17 cellular contexts compared by ENCODE assay signal in genomic region chr9:68418259-68418845, GRCh38.
DNase-seq lines count a peak whose midpoint lies in the region; ATAC-seq and TF ChIP-seq lines count a peak whose summit lies in the region.
"Had no signal": no experiment of that assay in that cellular context is flagged by ENCODE, and none has a peak within 500 bp of the region (broad histone marks: within the 10 kb centered on the region; RNA-seq: fewer than 3 reads in every experiment).

No MANE protein-coding gene starts in this region.

- H3K27me3 ChIP-seq in endodermal cell (ENCODE audit: control insufficient read depth, insufficient read depth, low read length, poor library complexity, severe bottlenecking) (peaks cover 2% of the 10 kb centered on the region), heart right ventricle (no peaks in the 10 kb centered on the region), muscle layer of duodenum (ENCODE audit: low read depth, low read length) (no peaks in the 10 kb centered on the region), stomach smooth muscle (ENCODE audit: control insufficient read depth in 1 of 2, insufficient read depth in 2 of 2, low read length in 2 of 2) (no peaks in the 10 kb centered on the region)

- intact Hi-C loops in heart right ventricle (cut with DNase I): loop anchor here in 1 of 10 donors (10.0 kb wide), 1 partner anchor 86 kb away; no protein-coding TSS in a partner anchor
- intact Hi-C loops in CD14-positive monocyte (cut with micrococcal nuclease): no loop called here

- TF ChIP-seq CTCF in endodermal cell (conservative IDR thresholded peaks at IDR 0.05): no peak
- no peak for TF ChIP-seq CTCF in heart right ventricle (IDR thresholded peaks at IDR 0.05)
- TF ChIP-seq CTCF in CD14-positive monocyte (IDR thresholded peaks at IDR 0.05): no peak

- no peaks in the 10 kb centered on the region for H3K9me3 ChIP-seq in endodermal cell (ENCODE audit: control insufficient read depth, low read length)
- H3K9me3 ChIP-seq in heart right ventricle: no peaks in the 10 kb centered on the region
- no peaks in the 10 kb centered on the region for H3K9me3 ChIP-seq in muscle layer of duodenum (ENCODE audit: control insufficient read depth in 1 of 2, low read length in 2 of 2)
- H3K9me3 ChIP-seq in stomach smooth muscle (ENCODE audit: control insufficient read depth in 2 of 2, low read length in 2 of 2): no peaks in the 10 kb centered on the region
- H3K9me3 ChIP-seq: Caco-2 had no signal

- H3K4me1 ChIP-seq in endodermal cell (ENCODE audit: control insufficient read depth, insufficient read depth, low read length): peaks cover 10% of the 10 kb centered on the region
- peaks cover 0 to 54% (median 27%) of the 10 kb centered on the region in 9 donors for H3K4me1 ChIP-seq in heart right ventricle
- H3K4me1 ChIP-seq in muscle layer of duodenum (ENCODE audit: control insufficient read depth in 1 of 2, insufficient read depth in 2 of 2, low read length in 2 of 2): peaks cover 0 to 21% of the 10 kb centered on the region in 2 donors
- H3K4me1 ChIP-seq in stomach smooth muscle (ENCODE audit: control insufficient read depth, insufficient read depth, low read length): peaks cover 34% of the 10 kb centered on the region
- H3K4me1 ChIP-seq: Caco-2 had no signal

- H3K36me3 ChIP-seq in endodermal cell (ENCODE audit: control insufficient read depth, insufficient read depth, low read length) (no peaks in the 10 kb centered on the region), heart right ventricle (peaks cover 0 to 21% (median 0%) of the 10 kb centered on the region in 9 donors), muscle layer of duodenum (ENCODE audit: control insufficient read depth in 1 of 2, insufficient read depth in 2 of 2, low read length in 2 of 2) (no peaks in the 10 kb centered on the region), stomach smooth muscle (ENCODE audit: control insufficient read depth in 2 of 2, insufficient read depth in 2 of 2, low read length in 2 of 2) (peaks cover 6 to 7% of the 10 kb centered on the region in 2 donors)

- H3K36me3 Mint-ChIP-seq in endodermal cell (ENCODE audit: low read depth) (no peaks in the 10 kb centered on the region), CD14-positive monocyte (no peaks in the 10 kb centered on the region)
- H3K36me3 Mint-ChIP-seq: CD4-positive, CD25-positive, alpha-beta regulatory T cell; IgD-negative memory B cell had no signal

- 76 to 81% methylated on average over 7 to 10 of the region's 11 CpGs for WGBS in endodermal cell (ENCODE audit: insufficient coverage in 1 of 2, insufficient read length in 1 of 2), 2 experiments
- 47 to 61% methylated on average over 11 of the region's 11 CpGs for WGBS in heart right ventricle, 2 donors

- H3K4me3 ChIP-seq in endodermal cell (ENCODE audit: low read length): peak overlapping the region; percentile 23
- H3K4me3 ChIP-seq in heart right ventricle: peak overlapping the region in 2 of 10 donors; percentile 16 to 18
- H3K4me3 ChIP-seq in muscle layer of duodenum (ENCODE audit: low read depth in 1 of 2, low read length in 2 of 2): no peak overlapping the region
- H3K4me3 ChIP-seq in stomach smooth muscle (ENCODE audit: low read length in 2 of 2): peak overlapping the region in 1 of 2 donors; percentile 8
- H3K4me3 ChIP-seq: SK-N-MC had no signal

- DNase-seq in endodermal cell (peak; percentile 52), heart right ventricle (peak; percentile 23 to 37), CD14-positive monocyte (ENCODE audit: low spot score) (no peak), NCI-H1105 (lab: John Stamatoyannopoulos, UW) (no peak)
- DNase-seq: AML-193; Caco-2; CD4-positive, CD25-positive, alpha-beta regulatory T cell; EL; HCEC 1CT; NCI-H1105 treated with DMSO at 0.1 percent for 48 hours; NCI-H187 had no signal

- peak overlapping the region; percentile 60 for H3K27ac Mint-ChIP-seq in endodermal cell
- H3K27ac Mint-ChIP-seq in CD14-positive monocyte: no peak overlapping the region
- H3K27ac Mint-ChIP-seq: CD4-positive, CD25-positive, alpha-beta regulatory T cell had no signal

- H3K27me3 Mint-ChIP-seq in endodermal cell (ENCODE audit: insufficient read depth) (peaks cover 35% of the 10 kb centered on the region), CD14-positive monocyte (ENCODE audit: low read depth in 3 of 3) (peaks cover 2 to 4% (median 2%) of the 10 kb centered on the region in 3 donors)

- H3K4me3 Mint-ChIP-seq in endodermal cell (no peak overlapping the region), CD14-positive monocyte (no peak overlapping the region)
- H3K4me3 Mint-ChIP-seq: CD4-positive, CD25-positive, alpha-beta regulatory T cell; IgD-negative memory B cell had no signal

- ATAC-seq in heart right ventricle: peak; percentile 73 to 96 (median 88)
- ATAC-seq in GM18861 (IDR thresholded peaks at IDR 0.05; ENCODE audit: unreplicated experiment): no peak

- H3K4me1 Mint-ChIP-seq in endodermal cell (peaks cover 32% of the 10 kb centered on the region), CD14-positive monocyte (no peaks in the 10 kb centered on the region)
- H3K4me1 Mint-ChIP-seq: CD4-positive, CD25-positive, alpha-beta regulatory T cell; IgD-negative memory B cell had no signal

- H3K9ac ChIP-seq in endodermal cell (ENCODE audit: extremely low read depth, low read length, poor library complexity, severe bottlenecking): no peak overlapping the region
- H3K9ac ChIP-seq in stomach smooth muscle (ENCODE audit: low read length in 2 of 2): peak overlapping the region; percentile 36 to 43

- H3K9me3 Mint-ChIP-seq in endodermal cell (peaks cover 3% of the 10 kb centered on the region), CD14-positive monocyte (peaks cover 0 to 6% (median 0%) of the 10 kb centered on the region in 7 donors)
- H3K9me3 Mint-ChIP-seq: CD4-positive, CD25-positive, alpha-beta regulatory T cell had no signal

- H3K27ac ChIP-seq in endodermal cell (ENCODE audit: low read depth, low read length) (no peak overlapping the region), heart right ventricle (peak overlapping the region; percentile 48 to 90 (median 84)), muscle layer of duodenum (ENCODE audit: low read length) (peak overlapping the region; percentile 1), stomach smooth muscle (ENCODE audit: low read length) (peak overlapping the region; percentile 84)
- H3K27ac ChIP-seq: HL-60, SK-N-MC had no signal

Comparison
In these comparisons a context has a peak if more than half of its experiments do, and no peak if none do; other contexts are left out.
1. DNase-seq: peak in endodermal cell (single experiment) and heart right ventricle (2 of 2); none in CD14-positive monocyte (single experiment) and NCI-H1105 (single experiment).